10 cellular contexts compared by ENCODE assay signal in genomic region chr5:71483355-71483754, GRCh38. TPM values are rescaled to one million over a fixed set of nuclear protein-coding genes. Genes with fewer than 3 reads are reported as not detected.
DNase-seq lines count a peak whose midpoint lies in the region; ATAC-seq, FAIRE-seq and TF ChIP-seq lines count a peak whose summit lies in the region.
"Had no signal": no experiment of that assay in that cellular context is flagged by ENCODE, and none has a peak within 500 bp of the region (broad histone marks: within the 10 kb centered on the region; RNA-seq: fewer than 3 reads in every experiment).

No MANE protein-coding gene starts in this region.

- H3K36me3 Mint-ChIP-seq in T-helper 17 cell (ENCODE audit: low read depth) (peaks cover 7% of the 10 kb centered on the region), glutamatergic neuron (ENCODE audit: unreplicated experiment) (no peaks in the 10 kb centered on the region)

- H3K4me1 Mint-ChIP-seq in T-helper 17 cell (peaks cover 18% of the 10 kb centered on the region), glutamatergic neuron (ENCODE audit: low read depth, unreplicated experiment) (no peaks in the 10 kb centered on the region)

- H3K9me3 ChIP-seq in T-helper 17 cell (ENCODE audit: control insufficient read depth, low read length, poor library complexity, severe bottlenecking) = no peaks in the 10 kb centered on the region

- H3K4me3 Mint-ChIP-seq in T-helper 17 cell = no peak overlapping the region
- no peak overlapping the region for H3K4me3 Mint-ChIP-seq in glutamatergic neuron (ENCODE audit: unreplicated experiment)

- no peaks in the 10 kb centered on the region for H3K27me3 Mint-ChIP-seq in T-helper 17 cell
- H3K27me3 Mint-ChIP-seq in glutamatergic neuron (ENCODE audit: unreplicated experiment) = no peaks in the 10 kb centered on the region

- TF ChIP-seq CTCF in fibroblast of villous mesenchyme (IDR thresholded peaks at IDR 0.05; ENCODE audit: insufficient read depth, low read depth, low read length) (no peak), glutamatergic neuron (IDR thresholded peaks at IDR 0.05; ENCODE audit: partially characterized antibody, unreplicated experiment) (no peak)

- H3K27ac Mint-ChIP-seq in T-helper 17 cell (peak overlapping the region; percentile 72), glutamatergic neuron (ENCODE audit: unreplicated experiment) (no peak overlapping the region)

- no peaks in the 10 kb centered on the region for H3K9me3 Mint-ChIP-seq in glutamatergic neuron (ENCODE audit: unreplicated experiment)

- H3K4me3 ChIP-seq in fibroblast of villous mesenchyme (ENCODE audit: low read depth, low read length) = no peak overlapping the region

- ATAC-seq in T-helper 17 cell (no peak), GM18870 (IDR thresholded peaks at IDR 0.05; ENCODE audit: unreplicated experiment) (no peak)
- no peak for ATAC-seq in activated CD4-positive, CD25-positive, alpha-beta regulatory T cell treated with anti-CD3 and anti-CD28 coated beads, Interleukin-2, amount 50 U/mL, for 24 hours

- DNase-seq in GM19239 (ENCODE audit: insufficient read length, low spot score) (no peak), T-helper 17 cell (no peak), fibroblast of villous mesenchyme (ENCODE audit: low read depth) (peak; percentile 63), smooth muscle cell of the brain vasculature (ENCODE audit: low read depth, low spot score) (peak; percentile 31), glutamatergic neuron (no peak), NCI-H1417 treated with DMSO at 0.1 percent for 48 hours (lab: John Stamatoyannopoulos, UW) (no peak)
- DNase-seq: aorta, substantia nigra had no signal

- FAIRE-seq in GM19239 (lab: Jason Lieb, UNC) = peak; percentile 45

RNA-seq across cellular contexts. Expression of gene BDP1, which starts 27.9 kb away (rescaled TPM):
- total RNA-seq in T-helper 17 cell (10 to 100 TPM; 37.8 to 38.7 TPM), fibroblast of villous mesenchyme (22.5 and 28.5 TPM in 2 replicates), glutamatergic neuron (ENCODE audit: unreplicated experiment) (37.0 TPM)

Comparison
In these comparisons a context has a peak if more than half of its experiments do, and no peak if none do; other contexts are left out.
1. DNase-seq: peak in fibroblast of villous mesenchyme (single experiment) and smooth muscle cell of the brain vasculature (single experiment); none in GM19239 (single experiment), T-helper 17 cell (0 of 3), glutamatergic neuron (single experiment) and NCI-H1417 treated with DMSO at 0.1 percent for 48 hours (single experiment).